ENCODE assay signal across 9 cellular contexts in the genomic region with DNA sequence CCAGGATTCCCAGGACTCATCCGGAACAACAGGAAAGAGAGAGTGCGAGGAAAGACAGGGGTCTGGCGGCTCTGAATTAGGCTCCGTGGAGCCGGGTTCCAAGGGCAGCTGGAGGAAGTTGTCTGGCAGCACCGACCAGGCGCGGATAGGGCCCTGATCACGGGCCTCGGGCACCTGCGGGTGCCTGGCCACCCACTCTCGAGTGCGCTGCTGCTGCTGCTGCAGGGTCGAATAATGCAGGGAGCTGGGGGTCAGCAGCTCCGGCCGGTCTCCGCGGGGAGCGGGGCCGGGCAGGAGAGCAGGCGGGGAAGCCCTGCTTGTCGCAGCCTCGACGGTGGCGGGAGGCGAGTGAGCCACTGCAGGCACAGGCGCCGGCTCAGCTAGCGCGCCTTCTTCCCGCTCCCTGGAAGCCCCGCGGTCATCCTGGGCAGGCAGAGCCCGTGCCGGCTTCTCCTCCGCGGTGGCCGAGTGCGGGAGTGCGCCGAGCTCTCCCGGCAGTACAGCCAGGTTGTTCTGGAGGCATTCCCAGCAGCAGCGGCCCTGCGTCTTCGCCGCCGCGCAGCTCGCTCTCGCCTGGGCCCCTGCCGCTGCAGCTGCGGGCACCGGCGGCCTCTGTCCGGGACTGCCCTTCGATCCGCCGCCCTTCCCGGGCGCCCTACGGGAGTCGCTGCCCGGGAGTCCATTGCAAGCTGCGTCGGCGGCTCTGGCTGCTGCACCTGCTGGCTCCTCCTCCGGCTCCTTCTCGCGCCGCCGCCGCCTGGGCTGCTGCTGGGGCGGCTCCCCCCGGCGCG. TPM values are rescaled to one million over a fixed set of nuclear protein-coding genes. Genes with fewer than 3 reads are reported as not detected.
DNase-seq lines count a peak whose midpoint lies in the region; ATAC-seq, FAIRE-seq and TF ChIP-seq lines count a peak whose summit lies in the region.
"Had no signal": no experiment of that assay in that cellular context is flagged by ENCODE, and none has a peak within 500 bp of the region (broad histone marks: within the 10 kb centered on the region; RNA-seq: fewer than 3 reads in every experiment).

No MANE protein-coding gene starts in this region.

- H3K36me3 ChIP-seq in H1 (ENCODE audit: control insufficient read depth in 2 of 4, insufficient read depth in 4 of 4, low read length in 3 of 4), result no peaks in the 10 kb centered on the region
- no peaks in the 10 kb centered on the region for H3K36me3 ChIP-seq in mucosa of stomach (ENCODE audit: control insufficient read depth, insufficient read depth, low read length)
- no peaks in the 10 kb centered on the region for H3K36me3 ChIP-seq in upper lobe of left lung

- TF ChIP-seq POLR2A in H1 (IDR thresholded peaks at IDR 0.05; ENCODE audit: control extremely low read depth in 1 of 2, low read depth in 2 of 2, low read length in 2 of 2), result no peak
- no peak for TF ChIP-seq POLR2A in upper lobe of left lung (IDR thresholded peaks at IDR 0.05)

- no peak overlapping the region for H2BK12ac ChIP-seq in H1 (ENCODE audit: low read depth, low read length)

- H3K4me2 ChIP-seq in H1 (ENCODE audit: insufficient read depth in 1 of 2, low read depth in 2 of 2, low read length in 2 of 2), result peak overlapping the region; percentile 65 to 98

- no peak overlapping the region; the same call in 1 of the 2 replicates for H2AFZ ChIP-seq in H1 (ENCODE audit: low read length)

- no peak overlapping the region for H3K18ac ChIP-seq in H1 (ENCODE audit: extremely low read depth, low read length)

- no peak overlapping the region for H2AK5ac ChIP-seq in H1 (ENCODE audit: low read depth, low read length)

- H4K91ac ChIP-seq in H1 (replicated peaks; ENCODE audit: insufficient read length, low read length), result no peak overlapping the region

- 3% methylated on average over 57 of the region's 76 CpGs; no CpG with 5 or more reads in 1 of the 2 experiments for WGBS in H1 (ENCODE audit: extremely low coverage in 1 of 2, insufficient coverage in 1 of 2, insufficient read length in 1 of 2, insufficient replicate concordance in 2 of 2, low coverage in 1 of 2, low lambda C conversion rate in 2 of 2, missing lambda C conversion rate in 1 of 2), 2 experiments
- 20 to 23% methylated on average over 8 to 30 of the region's 76 CpGs for WGBS in upper lobe of left lung, 2 donors

- no peak for FAIRE-seq in H1 (lab: Jason Lieb, UNC)

- CTCF ChIA-PET in H1 (lab: Charles Lee; ENCODE audit: partially characterized antibody), result interaction anchor here (0.6 to 2.6 kb wide), 10 partner anchors 8 to 336 kb away, joined by 3 to 13 read pairs (median 4); partner anchors contain the start of gene SEPTIN11

- H3K4me3 ChIP-seq in H1 (ENCODE audit: extremely low read depth in 1 of 4, insufficient read depth in 2 of 4, low read depth in 3 of 4, low read length in 4 of 4), result peak overlapping the region; percentile 47 to 75 (median 61)
- peak overlapping the region; percentile 47 for H3K4me3 ChIP-seq in mucosa of stomach (ENCODE audit: low read length)
- peak overlapping the region; percentile 44 to 67 (median 56) for H3K4me3 ChIP-seq in upper lobe of left lung

- H2BK15ac ChIP-seq in H1 (ENCODE audit: low read length), result no peak overlapping the region

- no peak overlapping the region for H3K4ac ChIP-seq in H1 (replicated peaks; ENCODE audit: insufficient read length, low read depth, low read length)

- TF ChIP-seq EP300 in H1 (IDR thresholded peaks at IDR 0.05; ENCODE audit: borderline replicate concordance in 1 of 2, low read depth in 2 of 2, low read length in 2 of 2), result no peak
- TF ChIP-seq EP300 in upper lobe of left lung (IDR thresholded peaks at IDR 0.05), result no peak

- H2BK5ac ChIP-seq in H1 (ENCODE audit: low read depth, low read length), result no peak overlapping the region

- H3K9me3 ChIP-seq in H1 (ENCODE audit: insufficient read depth in 2 of 2, low read depth in 1 of 2, low read length in 1 of 2) (no peaks in the 10 kb centered on the region; a peak in 1 of 4 replicates), mucosa of stomach (ENCODE audit: control insufficient read depth, low read length) (no peaks in the 10 kb centered on the region), upper lobe of left lung (no peaks in the 10 kb centered on the region)

- H3K27ac ChIP-seq in VCaP (peak overlapping the region; percentile 87), H1 (ENCODE audit: low read depth, low read length) (no peak overlapping the region), upper lobe of left lung (peak overlapping the region; percentile 57 to 79 (median 74))

- no peak for TF ChIP-seq CTCF in VCaP (conservative IDR thresholded peaks at IDR 0.05)
- no peak for TF ChIP-seq CTCF in H1 (IDR thresholded peaks at IDR 0.05; ENCODE audit: control extremely low read depth in 1 of 3, insufficient read depth in 1 of 3, low read depth in 1 of 3, low read length in 3 of 3)
- TF ChIP-seq CTCF in upper lobe of left lung (IDR thresholded peaks at IDR 0.05), result peak in 2 of 6 experiments; percentile 16 to 33

- H4K20me1 ChIP-seq in H1 (replicated peaks in 1 of 2; ENCODE audit: control insufficient read depth in 1 of 2, insufficient read depth in 2 of 2, low read length in 2 of 2), result no peaks in the 10 kb centered on the region

- H3K56ac ChIP-seq in H1 (replicated peaks; ENCODE audit: insufficient read length, low read depth, low read length), result no peak overlapping the region

- DNase-seq in ELR (ENCODE audit: low read depth) (peak; percentile 22), H1 (ENCODE audit: low read depth in 1 of 2, low spot score in 2 of 2) (no peak), upper lobe of left lung (peak; percentile 47 to 88), OCI-M1 (lab: John Stamatoyannopoulos, UW) (no peak)

- peaks cover 16% of the 10 kb centered on the region; the same call in 1 of the 2 replicates for H3K23me2 ChIP-seq in H1 (ENCODE audit: low read depth, low read length)

- POLR2A ChIA-PET in H1 (lab: Charles Lee; ENCODE audit: partially characterized antibody), result interaction anchor here (0.8 to 1.5 kb wide), 2 partner anchors 53 to 73 kb away, joined by 3 to 4 read pairs; partner anchors contain the start of gene SEPTIN11

- no peak overlapping the region for H2BK20ac ChIP-seq in H1 (ENCODE audit: low read length)

- H4K5ac ChIP-seq in H1 (ENCODE audit: insufficient read length, low read depth, low read length), result no peak overlapping the region

- TF ChIP-seq RAD21 in H1 (IDR thresholded peaks at IDR 0.05 in 1 of 2, conservative IDR thresholded peaks at IDR 0.05 in 1 of 2; ENCODE audit: low read depth in 2 of 2, low read length in 2 of 2), result 0 out of 4 replicates have a peak, but pooled peaks of 1 of the 2 experiments have one; percentile 2

- no peak overlapping the region for H2BK120ac ChIP-seq in H1 (replicated peaks; ENCODE audit: low read depth, low read length)

- no peaks in the 10 kb centered on the region for H3K79me1 ChIP-seq in H1 (ENCODE audit: low read depth, low read length)

- ATAC-seq in HG02642 (IDR thresholded peaks at IDR 0.05; ENCODE audit: poor library complexity, unreplicated experiment), result peak; percentile 35
- ATAC-seq in upper lobe of left lung (ENCODE audit: low FRiP score in 2 of 2), result peak; percentile 12 to 68
- no peak for ATAC-seq in GM18870 (IDR thresholded peaks at IDR 0.05; ENCODE audit: unreplicated experiment)

- H4K8ac ChIP-seq in H1 (ENCODE audit: extremely low read depth, insufficient read depth, low read length), result peak overlapping the region; percentile 31; the same call in 1 of the 2 replicates

- H3K9ac ChIP-seq in H1 (replicated peaks in 1 of 4; ENCODE audit: extremely low read depth in 1 of 4, low read depth in 3 of 4, low read length in 3 of 4) (no peak overlapping the region), mucosa of stomach (ENCODE audit: low read length) (peak overlapping the region; percentile 77)

- H3K27me3 ChIP-seq in H1 (replicated peaks in 1 of 4; ENCODE audit: control insufficient read depth in 3 of 4, extremely low read depth in 1 of 4, insufficient read depth in 3 of 4, low read length in 3 of 4) (peaks cover 20 to 51% (median 44%) of the 10 kb centered on the region in 4 experiments), mucosa of stomach (ENCODE audit: control insufficient read depth, insufficient read depth, low read length) (peaks cover 12% of the 10 kb centered on the region), upper lobe of left lung (peaks cover 0 to 22% (median 9%) of the 10 kb centered on the region in 4 donors)

- H3K23ac ChIP-seq in H1 (ENCODE audit: insufficient read length), result no peak overlapping the region

- H3K79me2 ChIP-seq in H1 (ENCODE audit: control insufficient read depth in 1 of 2, insufficient read depth in 2 of 2, low read length in 2 of 2), result no peaks in the 10 kb centered on the region

- H3K4me1 ChIP-seq in H1 (replicated peaks in 1 of 4; ENCODE audit: control insufficient read depth in 3 of 4, insufficient read depth in 4 of 4, low read length in 3 of 4) (peaks cover 0 to 2% (median 2%) of the 10 kb centered on the region in 4 experiments; a peak in 5 of 7 replicates), mucosa of stomach (ENCODE audit: control insufficient read depth, insufficient read depth, low read length) (peaks cover 34% of the 10 kb centered on the region), upper lobe of left lung (peaks cover 15 to 25% (median 23%) of the 10 kb centered on the region in 4 donors)

- H3K14ac ChIP-seq in H1 (ENCODE audit: insufficient read length), result no peak overlapping the region

TF ChIP-seq in H1, 55 proteins besides CTCF, POLR2A, EP300 and RAD21 (continues in another document):
- no peak for TF ChIP-seq YY1 (IDR thresholded peaks at IDR 0.05; ENCODE audit: low read depth, low read length)
- no peak for TF ChIP-seq RFX5 (IDR thresholded peaks at IDR 0.05; ENCODE audit: borderline replicate concordance, low read depth, low read length)

RNA-seq across cellular contexts. Expression of gene SOWAHB, which starts 1.0 kb away (rescaled TPM):
- 0.65 and 1.1 TPM in 2 replicates for total RNA-seq in H1 (2021; fragmentation: NEBNext Ultra II Directional; extraction: Animal tissue kit (Norgen Biotek cat#: 25700))
- 0.15 and 0.31 TPM in 2 replicates for polyA plus RNA-seq in H1 (2011; rRNA removed)
- polyA plus RNA-seq in H1 (2011; cell fraction: cytosol; rRNA removed), result 0.34 TPM
- polyA plus RNA-seq in H1 (2011; cell fraction: nucleus; rRNA removed), result 0.46 TPM
- 0.14 to 0.57 TPM (median 0.41 TPM) in 4 replicates for polyA plus RNA-seq in H1 (2012, experiment 1 of 2)
- 0.13 TPM for polyA plus RNA-seq in H1 (2012, experiment 2 of 2)
- 0.24 TPM for polyA plus RNA-seq in H1 (2013, experiment 1 of 2)
- polyA plus RNA-seq in H1 (2013, experiment 2 of 2), result 0.26 TPM
- polyA minus RNA-seq in H1 (2011; rRNA and poly(A)+ RNA removed), result 0.41 and 0.63 TPM in 2 replicates
- polyA minus RNA-seq in H1 (2011; cell fraction: cytosol; rRNA and poly(A)+ RNA removed), result 1.5 TPM
- 1.9 TPM for polyA minus RNA-seq in H1 (2011; cell fraction: nucleus; rRNA and poly(A)+ RNA removed)
- total RNA-seq in upper lobe of left lung, result 1 to 10 TPM; 1.3 to 8.4 (median 3.4) TPM
- total RNA-seq: T-helper 2 cell treated with Interferon-gamma antibody and Interleukin-4, amounts not matched to agents 100 ng/mL and 5 ng/mL, for 36 hours had no signal

RNA-seq across cellular contexts. Expression of gene SEPTIN11, which starts 52.6 kb away (rescaled TPM):
- total RNA-seq in H1 (2021; fragmentation: NEBNext Ultra II Directional; extraction: Animal tissue kit (Norgen Biotek cat#: 25700)), result 105 and 110 TPM in 2 replicates
- polyA plus RNA-seq in H1 (2011; rRNA removed), result 21.0 and 32.2 TPM in 2 replicates
- 39.8 TPM for polyA plus RNA-seq in H1 (2011; cell fraction: cytosol; rRNA removed)
- polyA plus RNA-seq in H1 (2011; cell fraction: nucleus; rRNA removed), result 18.1 TPM
- polyA plus RNA-seq in H1 (2012, experiment 1 of 2), result 37.4 to 86.3 TPM (median 45.0 TPM) in 4 replicates
- polyA plus RNA-seq in H1 (2012, experiment 2 of 2), result 3.4 TPM
- 105 TPM for polyA plus RNA-seq in H1 (2013, experiment 1 of 2)
- 121 TPM for polyA plus RNA-seq in H1 (2013, experiment 2 of 2)
- 92.8 and 155 TPM in 2 replicates for polyA minus RNA-seq in H1 (2011; rRNA and poly(A)+ RNA removed)
- 40.9 TPM for polyA minus RNA-seq in H1 (2011; cell fraction: cytosol; rRNA and poly(A)+ RNA removed)
- 68.8 TPM for polyA minus RNA-seq in H1 (2011; cell fraction: nucleus; rRNA and poly(A)+ RNA removed)
- 100 to 1,000 TPM in 2 of 6 donors, 10 to 100 TPM in 4; 56.3 to 136 (median 94.0) TPM for total RNA-seq in upper lobe of left lung

Comparison
In these comparisons a context has a peak if more than half of its experiments do, and no peak if none do; other contexts are left out.
1. DNase-seq: peak in ELR (single experiment) and upper lobe of left lung (2 of 2); none in H1 (0 of 2) and OCI-M1 (single experiment).
2. Peak in every context shown above with its lines, with median percentiles within 50 percentile points of each other: H3K4me3 ChIP-seq.